ENCODE assay signal across 14 cellular contexts in genomic region chr1:181587870-181588438, GRCh38.
DNase-seq lines count a peak whose midpoint lies in the region; ATAC-seq, FAIRE-seq and TF ChIP-seq lines count a peak whose summit lies in the region.
"Had no signal": no experiment of that assay in that cellular context is flagged by ENCODE, and none has a peak within 500 bp of the region (broad histone marks: within the 10 kb centered on the region; RNA-seq: fewer than 3 reads in every experiment).

No MANE protein-coding gene starts in this region.

- no TSS peak for BruUV-seq in Panc1 (replicated peaks; lab: Mats Ljungman, UMichigan)

- H3K27me3 ChIP-seq in Panc1 (ENCODE audit: control insufficient read depth, insufficient read depth, low read length) (no peaks in the 10 kb centered on the region; the same call in 1 of the 2 replicates), kidney epithelial cell (ENCODE audit: control insufficient read depth, insufficient read depth, low read length) (no peaks in the 10 kb centered on the region)
- H3K27me3 ChIP-seq: ascending aorta had no signal

- H3K36me3 ChIP-seq in Panc1 (ENCODE audit: control insufficient read depth, insufficient read depth, low read length) = no peaks in the 10 kb centered on the region
- H3K36me3 ChIP-seq in kidney epithelial cell (ENCODE audit: control insufficient read depth, insufficient read depth, low read length) = no peaks in the 10 kb centered on the region
- H3K36me3 ChIP-seq: ascending aorta, left ventricle myocardium inferior had no signal

- TF ChIP-seq CTCF in Panc1 (IDR thresholded peaks at IDR 0.05) (peak; percentile 23), kidney epithelial cell (IDR thresholded peaks at IDR 0.05; ENCODE audit: insufficient read depth, low read length, poor library complexity, severe bottlenecking) (peak; percentile 9)

- H3K4me1 ChIP-seq in Panc1 (ENCODE audit: control insufficient read depth, insufficient read depth, low read length) = no peaks in the 10 kb centered on the region
- H3K4me1 ChIP-seq: ascending aorta, left ventricle myocardium inferior had no signal

- FAIRE-seq in GM12892 (lab: Jason Lieb, UNC) = no peak

- in situ Hi-C loops in Panc1 (cut with HindIII; ENCODE audit: low pct_unique_long_range_greater_than_20kb, low sequenced_read_pairs) = no loop called here

- no peaks in the 10 kb centered on the region for H3K9me3 ChIP-seq in Panc1 (ENCODE audit: control insufficient read depth, insufficient read depth, low read depth, low read length)
- H3K9me3 ChIP-seq: ascending aorta, left ventricle myocardium inferior had no signal

- H3K4me3 ChIP-seq in Panc1 (ENCODE audit: low read depth in 2 of 2, low read length in 2 of 2) = no peak overlapping the region
- no peak overlapping the region for H3K4me3 ChIP-seq in kidney epithelial cell (ENCODE audit: low read depth, low read length)
- H3K4me3 ChIP-seq: ascending aorta, left ventricle myocardium inferior, SK-N-MC had no signal

- DNase-seq in D341Med (ENCODE audit: low spot score) = peak; percentile 76
- DNase-seq in GM12892 (ENCODE audit: insufficient read length) = peak; percentile 13
- DNase-seq in Panc1 (ENCODE audit: low read depth, low spot score) = no peak
- DNase-seq in kidney epithelial cell (ENCODE audit: low read depth) = no peak
- no peak for DNase-seq in HCEC 1CT
- DNase-seq in HuH-7.5 (ENCODE audit: low spot score) = no peak
- DNase-seq in CD1c-positive myeloid dendritic cell (ENCODE audit: extremely low spot score) = no peak
- DNase-seq: left ventricle myocardium inferior, NCI-H1092, NCI-H524 treated with DMSO at 0.1 percent for 48 hours had no signal

- CTCF ChIA-PET in Panc1 (lab: Charles Lee) = no interaction called here

- intact Hi-C loops in Panc1 (cut with micrococcal nuclease; ENCODE audit: unreplicated experiment) = no loop called here

- TF ChIP-seq POLR2A in GM12892 (IDR thresholded peaks at IDR 0.05; ENCODE audit: low read depth, low read length) = no peak

- ATAC-seq in Panc1 (peak; percentile 66; the same call in 1 of the 2 replicates), HG02938 (IDR thresholded peaks at IDR 0.05; ENCODE audit: unreplicated experiment) (no peak)
- ATAC-seq: activated T-helper 17 cell treated with anti-CD3 and anti-CD28 coated beads, Interleukin-2, amount 50 U/mL, for 72 hours had no signal

- POLR2A ChIA-PET in Panc1 (lab: Charles Lee) = no interaction called here

- no peak overlapping the region for H3K27ac ChIP-seq in Panc1 (ENCODE audit: low read length)
- H3K27ac ChIP-seq: ascending aorta, left ventricle myocardium inferior, SK-N-MC had no signal

Comparison
In these comparisons a context has a peak if more than half of its experiments do, and no peak if none do; other contexts are left out.
1. DNase-seq: peak in D341Med (single experiment) and GM12892 (single experiment); none in Panc1 (single experiment), kidney epithelial cell (single experiment), HCEC 1CT (single experiment), HuH-7.5 (single experiment) and CD1c-positive myeloid dendritic cell (single experiment).